19 cellular contexts compared by ENCODE assay signal in genomic region chr7:66666313-66666952, GRCh38.
"Had no signal": no experiment of that assay in that cellular context is flagged by ENCODE, and none has a peak within 500 bp of the region (broad histone marks: within the 10 kb centered on the region; RNA-seq: fewer than 3 reads in every experiment).

No MANE protein-coding gene starts in this region.

- H3K9me3 Mint-ChIP-seq: activated naive CD4-positive, alpha-beta T cell treated with anti-CD3 and anti-CD28 coated beads, Interleukin-2, amount 50 U/mL, for 24 hours; activated T-helper 1 cell treated with anti-CD3 and anti-CD28 coated beads, Interleukin-12 subunit alpha, Interleukin-12 subunit beta, Interleukin-2, Interleukin-4 antibody, amounts not matched to agents 30 ng/mL and 10 ng/mL and 1 ng/mL, durations not matched to agents 14 hours and 24 hours and 36 hours; naive thymus-derived CD8-positive, alpha-beta T cell had no signal

- H3K4me1 ChIP-seq: adrenal gland, heart left ventricle, left lung, psoas muscle, right atrium auricular region had no signal

- H3K4me1 Mint-ChIP-seq: activated naive CD4-positive, alpha-beta T cell treated with anti-CD3 and anti-CD28 coated beads, Interleukin-2, amount 50 U/mL, for 24 hours; endodermal cell; mesothelial cell of epicardium had no signal

- H3K27ac Mint-ChIP-seq: activated T-helper 1 cell treated with anti-CD3 and anti-CD28 coated beads, Interleukin-12 subunit alpha, Interleukin-12 subunit beta, Interleukin-2, Interleukin-4 antibody, amounts not matched to agents 30 ng/mL and 10 ng/mL and 1 ng/mL, durations not matched to agents 14 hours and 24 hours and 36 hours; mesothelial cell of epicardium; stimulated activated naive CD8-positive, alpha-beta T cell treated with anti-CD3 and anti-CD28 coated beads, Interleukin-15, Interleukin-2, amounts not matched to agents 100 ng/mL and 50 ng/mL, for 24 hours had no signal

- H3K4me3 Mint-ChIP-seq: activated CD8-positive, alpha-beta T cell treated with anti-CD3 and anti-CD28 coated beads, Interleukin-2, amount 10 ng/mL, durations not matched to agents 7 days and 5 days; activated naive CD4-positive, alpha-beta T cell treated with anti-CD3 and anti-CD28 coated beads, Interleukin-2, amount 50 U/mL, for 24 hours; activated T-helper 1 cell treated with anti-CD3 and anti-CD28 coated beads, Interleukin-12 subunit alpha, Interleukin-12 subunit beta, Interleukin-2, Interleukin-4 antibody, amounts not matched to agents 30 ng/mL and 10 ng/mL and 1 ng/mL, durations not matched to agents 14 hours and 24 hours and 36 hours; endodermal cell; mesothelial cell of epicardium; naive thymus-derived CD8-positive, alpha-beta T cell; stimulated activated naive CD8-positive, alpha-beta T cell treated with anti-CD3 and anti-CD28 coated beads, Interleukin-15, Interleukin-2, amounts not matched to agents 100 ng/mL and 50 ng/mL, for 24 hours had no signal

- H3K4me3 ChIP-seq: adrenal gland, coronary artery, heart left ventricle, left lung, psoas muscle, right atrium auricular region, tibial nerve had no signal

- H3K27me3 Mint-ChIP-seq: activated naive CD4-positive, alpha-beta T cell treated with anti-CD3 and anti-CD28 coated beads, Interleukin-2, amount 50 U/mL, for 24 hours; naive thymus-derived CD8-positive, alpha-beta T cell; stimulated activated naive CD8-positive, alpha-beta T cell treated with anti-CD3 and anti-CD28 coated beads, Interleukin-15, Interleukin-2, amounts not matched to agents 100 ng/mL and 50 ng/mL, for 24 hours had no signal

- DNase-seq: activated CD4-positive, alpha-beta T cell treated with anti-CD3 and anti-CD28 coated beads for 1 hour; activated CD4-positive, alpha-beta T cell treated with anti-CD3 and anti-CD28 coated beads, Interleukin-2, amount 50 U/mL, for 1 hour; activated CD8-positive, alpha-beta T cell treated with anti-CD3 and anti-CD28 coated beads, Interleukin-2, amount 10 ng/mL, durations not matched to agents 7 days and 5 days; activated gamma-delta T cell treated with Interleukin-2 at 50 U/mL for 16 hours; adrenal gland; endodermal cell; heart left ventricle; left lung; naive thymus-derived CD8-positive, alpha-beta T cell; psoas muscle; stimulated activated CD4-positive, alpha-beta T cell treated with anti-CD3 and anti-CD28 coated beads, Interleukin-12 subunit alpha, Interleukin-12 subunit beta, amount 100 ng/mL, for 4 hours had no signal

- H3K27ac ChIP-seq: adrenal gland, coronary artery, heart left ventricle, left lung, psoas muscle, right atrium auricular region, tibial nerve had no signal

- H3K36me3 ChIP-seq: adrenal gland, heart left ventricle, right atrium auricular region, tibial nerve had no signal

- FAIRE-seq: astrocyte had no signal

- ATAC-seq: activated CD8-positive, alpha-beta T cell treated with anti-CD3 and anti-CD28 coated beads, Interleukin-2, amount 10 ng/mL, durations not matched to agents 7 days and 5 days; left lung; naive thymus-derived CD8-positive, alpha-beta T cell; psoas muscle had no signal

- H3K27me3 ChIP-seq: adrenal gland, heart left ventricle, left lung, right atrium auricular region, tibial nerve had no signal

- H3K9me3 ChIP-seq: adrenal gland, heart left ventricle, left lung, psoas muscle, right atrium auricular region, tibial nerve had no signal
